ENCODE assay signal across 17 cellular contexts in genomic region chr12:112350593-112351592, GRCh38. TPM values are rescaled to one million over a fixed set of nuclear protein-coding genes. Genes with fewer than 3 reads are reported as not detected.
A peak's percentile ranks its signal among the peaks of the same experiment; 100 is the strongest.
DNase-seq lines count a peak whose midpoint lies in the region; ATAC-seq and TF ChIP-seq lines count a peak whose summit lies in the region.
"Had no signal": no experiment of that assay in that cellular context is flagged by ENCODE, and none has a peak within 500 bp of the region (broad histone marks: within the 10 kb centered on the region; RNA-seq: fewer than 3 reads in every experiment).

No MANE protein-coding gene starts in this region.

- H3K4me1 Mint-ChIP-seq in naive B cell = peaks cover 42 to 81% (median 67%) of the 10 kb centered on the region in 3 donors

- H3K36me3 Mint-ChIP-seq in naive B cell = no peaks in the 10 kb centered on the region

- H3K9ac ChIP-seq in endocrine pancreas (ENCODE audit: control insufficient read depth, insufficient read depth, low read length) = no peak overlapping the region

- TF ChIP-seq CTCF in GM13976 (IDR thresholded peaks at IDR 0.05; ENCODE audit: borderline replicate concordance, control extremely low read depth, extremely low read depth, insufficient read depth, missing control alignments) = no peak

- H3K9me3 ChIP-seq in endocrine pancreas (ENCODE audit: control insufficient read depth, low read length) = no peaks in the 10 kb centered on the region
- H3K9me3 ChIP-seq: Peyer's patch, right atrium auricular region had no signal

- peaks cover 33% of the 10 kb centered on the region for H3K4me1 ChIP-seq in endocrine pancreas (ENCODE audit: control insufficient read depth, insufficient read depth, low read length)
- H3K4me1 ChIP-seq: Peyer's patch had no signal

- no peaks in the 10 kb centered on the region for H3K36me3 ChIP-seq in endocrine pancreas (ENCODE audit: control insufficient read depth, insufficient read depth, low read length)
- H3K36me3 ChIP-seq: Peyer's patch, right atrium auricular region had no signal

- peak overlapping the region in 6 of 8 donors; percentile 1 to 72 (median 30) for H3K4me3 Mint-ChIP-seq in naive B cell
- H3K4me3 Mint-ChIP-seq: HFFc6; stimulated activated naive CD8-positive, alpha-beta T cell treated with anti-CD3 and anti-CD28 coated beads, Interleukin-15, Interleukin-2, amounts not matched to agents 100 ng/mL and 50 ng/mL, for 24 hours had no signal

- ATAC-seq in naive B cell (ENCODE audit: low read depth in 2 of 2) = no peak
- no peak for ATAC-seq in SK-N-SH treated with all-trans-retinoic acid at 6 μM for 48 hours

- DNase-seq in G401 (ENCODE audit: low spot score) (peak; percentile 67), NCI-H2029 (lab: John Stamatoyannopoulos, UW) (peak; percentile 55), naive B cell (no peak), NK-92 (lab: John Stamatoyannopoulos, UW; ENCODE audit: unreplicated experiment) (no peak), GM13976 (ENCODE audit: low spot score) (no peak)
- DNase-seq in stimulated activated CD4-positive, alpha-beta T cell treated with anti-CD3 and anti-CD28 coated beads, Interleukin-15, amount 100 ng/mL, for 24 hours = no peak
- DNase-seq: activated CD4-positive, alpha-beta T cell treated with anti-CD3 and anti-CD28 coated beads for 48 hours; anterior cingulate cortex; head of caudate nucleus; HFFc6; Peyer's patch; stimulated activated CD4-positive, alpha-beta T cell treated with anti-CD3 and anti-CD28 coated beads, Interleukin-4, amount 100 ng/mL, for 4 hours; T-helper 1 cell had no signal

- in situ Hi-C loops in G401 (cut with HindIII; ENCODE audit: low sequenced_read_pairs) = no loop called here
- in situ Hi-C loops in GM13976 (cut with MboI; ENCODE audit: low sequenced_read_pairs, unreplicated experiment) = no loop called here

- peak overlapping the region; percentile 12 for H3K4me3 ChIP-seq in endocrine pancreas (ENCODE audit: control insufficient read depth, insufficient read depth, low read length)
- H3K4me3 ChIP-seq: Peyer's patch, right atrium auricular region had no signal

- H3K9me3 Mint-ChIP-seq in naive B cell = no peaks in the 10 kb centered on the region
- H3K9me3 Mint-ChIP-seq: HFFc6; stimulated activated naive CD8-positive, alpha-beta T cell treated with anti-CD3 and anti-CD28 coated beads, Interleukin-15, Interleukin-2, amounts not matched to agents 100 ng/mL and 50 ng/mL, for 24 hours had no signal

- H3K27me3 Mint-ChIP-seq in naive B cell = no peaks in the 10 kb centered on the region
- H3K27me3 Mint-ChIP-seq: stimulated activated naive CD8-positive, alpha-beta T cell treated with anti-CD3 and anti-CD28 coated beads, Interleukin-15, Interleukin-2, amounts not matched to agents 100 ng/mL and 50 ng/mL, for 24 hours had no signal

- no peaks in the 10 kb centered on the region for H3K27me3 ChIP-seq in endocrine pancreas (ENCODE audit: control insufficient read depth, insufficient read depth, low read length)
- H3K27me3 ChIP-seq: Peyer's patch, right atrium auricular region had no signal

- H3K27ac Mint-ChIP-seq in naive B cell = peak overlapping the region; percentile 7 to 87 (median 74)
- H3K27ac Mint-ChIP-seq: HFFc6; stimulated activated naive CD8-positive, alpha-beta T cell treated with anti-CD3 and anti-CD28 coated beads, Interleukin-15, Interleukin-2, amounts not matched to agents 100 ng/mL and 50 ng/mL, for 24 hours had no signal

TF ChIP-seq in SK-N-SH treated with all-trans-retinoic acid at 6 μM for 48 hours, 23 proteins besides CTCF, POLR2A, EP300 and RAD21:
- no peak for TF ChIP-seq PATZ1 (CRISPR knock-in tag; IDR thresholded peaks at IDR 0.05; ENCODE audit: borderline replicate concordance)
- TF ChIP-seq TCF4 (CRISPR knock-in tag; IDR thresholded peaks at IDR 0.05; ENCODE audit: borderline replicate concordance) = no peak
- TF ChIP-seq TOX (CRISPR knock-in tag; IDR thresholded peaks at IDR 0.05; ENCODE audit: borderline replicate concordance) = no peak
- no peak for TF ChIP-seq OSR1 (CRISPR knock-in tag; IDR thresholded peaks at IDR 0.05)
- TF ChIP-seq ZNF70 (CRISPR knock-in tag; IDR thresholded peaks at IDR 0.05) = no peak
- TF ChIP-seq SNAI2 (CRISPR knock-in tag; IDR thresholded peaks at IDR 0.05) = no peak
- TF ChIP-seq CSRNP3 (CRISPR knock-in tag; IDR thresholded peaks at IDR 0.05) = no peak
- TF ChIP-seq BACH2 (CRISPR knock-in tag; IDR thresholded peaks at IDR 0.05; ENCODE audit: borderline replicate concordance) = no peak
- TF ChIP-seq CSDC2 (CRISPR knock-in tag; IDR thresholded peaks at IDR 0.05) = no peak
- TF ChIP-seq ISL1 (CRISPR knock-in tag; IDR thresholded peaks at IDR 0.05) = no peak
- TF ChIP-seq TSHZ2 (CRISPR knock-in tag; IDR thresholded peaks at IDR 0.05) = no peak
- TF ChIP-seq ESRRG (CRISPR knock-in tag; IDR thresholded peaks at IDR 0.05) = no peak
- no peak for TF ChIP-seq ZNF565 (CRISPR knock-in tag; conservative IDR thresholded peaks at IDR 0.05; ENCODE audit: low read depth)
- TF ChIP-seq POU6F1 (CRISPR knock-in tag; IDR thresholded peaks at IDR 0.05; ENCODE audit: borderline replicate concordance, low read depth) = no peak
- TF ChIP-seq RARB (CRISPR knock-in tag; IDR thresholded peaks at IDR 0.05) = no peak

RNA-seq across cellular contexts. Expression of gene HECTD4, which starts 31.3 kb away (rescaled TPM):
- 4.6 and 5.7 TPM in 2 replicates for total RNA-seq in G401 (2014; rRNA removed; shearing (Covaris generic))
- 10 to 100 TPM in 1 of 6 donors, 1 to 10 TPM in 5; 6.1 to 19.1 (median 8.0) TPM for polyA plus RNA-seq in naive B cell (ENCODE audit: low read depth in 6 of 6)

RNA-seq across cellular contexts. Expression of gene RPL6, which starts 58.5 kb away (rescaled TPM):
- total RNA-seq in G401 (2014; rRNA removed; shearing (Covaris generic)) = 2,428 and 2,919 TPM in 2 replicates
- 100 to 1,000 TPM; 265 to 541 (median 474) TPM for polyA plus RNA-seq in naive B cell (ENCODE audit: low read depth in 6 of 6)

Comparison
In these comparisons a context has a peak if more than half of its experiments do, and no peak if none do; other contexts are left out.
1. DNase-seq: peak in G401 (single experiment) and NCI-H2029 (single experiment); none in naive B cell (single experiment), NK-92 (single experiment), stimulated activated CD4-positive, alpha-beta T cell treated with anti-CD3 and anti-CD28 coated beads, Interleukin-15, amount 100 ng/mL, for 24 hours (single experiment) and GM13976 (single experiment).